10 cellular contexts compared by ENCODE assay signal in the genomic region with DNA sequence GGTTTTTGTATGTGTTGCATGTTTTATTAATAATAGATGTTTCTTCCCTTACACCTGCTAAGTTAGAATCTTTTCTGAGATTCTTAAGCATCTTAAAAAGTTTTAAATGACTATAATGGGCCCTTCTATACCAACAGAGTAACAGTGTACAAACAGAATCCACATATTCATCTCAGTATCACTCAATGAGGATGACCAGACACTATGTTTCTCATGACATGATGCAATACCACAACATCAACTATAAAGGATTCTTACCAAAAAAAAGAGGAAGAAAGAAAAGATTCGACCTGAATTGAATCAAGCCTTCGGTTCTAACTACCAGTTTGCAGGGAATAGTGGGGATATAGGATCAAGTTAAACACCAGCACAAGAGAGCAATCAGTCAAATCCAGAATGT. TPM values are rescaled to one million over a fixed set of nuclear protein-coding genes. Genes with fewer than 3 reads are reported as not detected.
A peak's percentile ranks its signal among the peaks of the same experiment; 100 is the strongest.
DNase-seq lines count a peak whose midpoint lies in the region; ATAC-seq and TF ChIP-seq lines count a peak whose summit lies in the region.
"Had no signal": no experiment of that assay in that cellular context is flagged by ENCODE, and none has a peak within 500 bp of the region (broad histone marks: within the 10 kb centered on the region; RNA-seq: fewer than 3 reads in every experiment).

No MANE protein-coding gene starts in this region.

- DNase-seq in activated T-cell treated with anti-CD3 and anti-CD28 coated beads, Interleukin-2, amount 50 U/mL, for 72 hours, result no peak
- no peak for DNase-seq in activated T-cell treated with anti-CD3 and anti-CD28 coated beads for 4 hours
- peak; percentile 10 for DNase-seq in astrocyte of the spinal cord (ENCODE audit: low read depth, low spot score)
- DNase-seq in stimulated activated naive CD8-positive, alpha-beta T cell treated with anti-CD3 and anti-CD28 coated beads, Interleukin-15, amount 100 ng/mL, for 72 hours, result no peak
- DNase-seq in NCI-H1092 treated with DMSO at 0.1 percent for 48 hours (lab: John Stamatoyannopoulos, UW), result no peak
- no peak for DNase-seq in activated CD8-positive, alpha-beta memory T cell treated with anti-CD3 and anti-CD28 coated beads for 24 hours
- DNase-seq: activated CD8-positive, alpha-beta memory T cell treated with anti-CD3 and anti-CD28 coated beads, Interleukin-2, amount 50 U/mL, for 4 hours; kidney glomerular epithelial cell had no signal

- H3K4me3 ChIP-seq in astrocyte of the spinal cord (ENCODE audit: low read depth, low read length), result no peak overlapping the region

- H3K27me3 Mint-ChIP-seq in activated T-cell treated with anti-CD3 and anti-CD28 coated beads, Interleukin-2, amount 50 U/mL, for 72 hours (ENCODE audit: low read depth), result no peaks in the 10 kb centered on the region
- no peaks in the 10 kb centered on the region for H3K27me3 Mint-ChIP-seq in stimulated activated naive CD8-positive, alpha-beta T cell treated with anti-CD3 and anti-CD28 coated beads, Interleukin-15, amount 100 ng/mL, for 72 hours

- H3K4me3 Mint-ChIP-seq in activated T-cell treated with anti-CD3 and anti-CD28 coated beads, Interleukin-2, amount 50 U/mL, for 72 hours, result peak overlapping the region; percentile 58 to 76
- H3K4me3 Mint-ChIP-seq in stimulated activated naive CD8-positive, alpha-beta T cell treated with anti-CD3 and anti-CD28 coated beads, Interleukin-15, amount 100 ng/mL, for 72 hours, result peak overlapping the region; percentile 13 to 72

- in situ Hi-C loops in astrocyte of the spinal cord (cut with HindIII; ENCODE audit: low sequenced_read_pairs), result no loop called here

- TF ChIP-seq CTCF in astrocyte of the spinal cord (IDR thresholded peaks at IDR 0.05; ENCODE audit: low read depth, low read length), result no peak

- peaks cover 5 to 11% of the 10 kb centered on the region in 2 donors for H3K36me3 Mint-ChIP-seq in activated T-cell treated with anti-CD3 and anti-CD28 coated beads, Interleukin-2, amount 50 U/mL, for 72 hours (ENCODE audit: insufficient read depth in 2 of 2)

- H3K4me1 Mint-ChIP-seq in activated T-cell treated with anti-CD3 and anti-CD28 coated beads, Interleukin-2, amount 50 U/mL, for 72 hours (ENCODE audit: low read depth), result peaks cover 47% of the 10 kb centered on the region
- peaks cover 35% of the 10 kb centered on the region for H3K4me1 Mint-ChIP-seq in stimulated activated naive CD8-positive, alpha-beta T cell treated with anti-CD3 and anti-CD28 coated beads, Interleukin-15, amount 100 ng/mL, for 72 hours

- H3K27ac Mint-ChIP-seq in activated T-cell treated with anti-CD3 and anti-CD28 coated beads, Interleukin-2, amount 50 U/mL, for 72 hours, result peak overlapping the region; percentile 95
- H3K27ac Mint-ChIP-seq in stimulated activated naive CD8-positive, alpha-beta T cell treated with anti-CD3 and anti-CD28 coated beads, Interleukin-15, amount 100 ng/mL, for 72 hours, result peak overlapping the region; percentile 91 to 98

- peak; percentile 98 to 100 for ATAC-seq in activated T-cell treated with anti-CD3 and anti-CD28 coated beads, Interleukin-2, amount 50 U/mL, for 72 hours (replicated peaks in 1 of 2)
- ATAC-seq in HG03457 (IDR thresholded peaks at IDR 0.05; ENCODE audit: unreplicated experiment) (peak; percentile 70), HG03045 (IDR thresholded peaks at IDR 0.05; ENCODE audit: unreplicated experiment) (no peak)
- ATAC-seq in stimulated activated naive CD8-positive, alpha-beta T cell treated with anti-CD3 and anti-CD28 coated beads, Interleukin-15, amount 100 ng/mL, for 72 hours, result peak; percentile 100

- H3K9me3 Mint-ChIP-seq in activated T-cell treated with anti-CD3 and anti-CD28 coated beads, Interleukin-2, amount 50 U/mL, for 72 hours, result no peaks in the 10 kb centered on the region
- peaks cover 0 to 7% of the 10 kb centered on the region in 2 donors for H3K9me3 Mint-ChIP-seq in stimulated activated naive CD8-positive, alpha-beta T cell treated with anti-CD3 and anti-CD28 coated beads, Interleukin-15, amount 100 ng/mL, for 72 hours

RNA-seq across cellular contexts. Expression of a gene that starts 56.5 kb away (rescaled TPM):
- total RNA-seq in activated T-cell treated with anti-CD3 and anti-CD28 coated beads, Interleukin-2, amount 50 U/mL, for 72 hours, result 100 to 1,000 TPM in 1 of 2 donors, 10 to 100 TPM in 1; 94.5 to 106 TPM

RNA-seq across cellular contexts. Expression of a gene that starts 56.9 kb away (rescaled TPM):
- not detected for total RNA-seq in activated T-cell treated with anti-CD3 and anti-CD28 coated beads, Interleukin-2, amount 50 U/mL, for 72 hours
